In genomic region chr12:26937443-26937862, GRCh38 we compare ENCODE assay signal across 8 cellular contexts. TPM values are rescaled to one million over a fixed set of nuclear protein-coding genes. Genes with fewer than 3 reads are reported as not detected.
DNase-seq lines count a peak whose midpoint lies in the region; ATAC-seq, FAIRE-seq and TF ChIP-seq lines count a peak whose summit lies in the region.

No MANE protein-coding gene starts in this region.

- H3K4me1 ChIP-seq in HUES48 (ENCODE audit: control insufficient read depth, insufficient read depth, low read length) (peaks cover 14% of the 10 kb centered on the region; the same call in 1 of the 2 replicates), mucosa of stomach (ENCODE audit: control insufficient read depth, insufficient read depth, low read length) (peaks cover 15% of the 10 kb centered on the region)

- intact Hi-C loops in left colon (cut with DNase I, micrococcal nuclease) = loop anchor here in 1 of 2 donors (5.0 kb wide), 1 partner anchor 75 kb away; the partner anchor contains the start of gene TM7SF3

- H3K36me3 ChIP-seq in HUES48 (ENCODE audit: control insufficient read depth, insufficient read depth, low read length) (peaks cover 22% of the 10 kb centered on the region), bronchial epithelial cell (ENCODE audit: control insufficient read depth, insufficient read depth, low read length) (no peaks in the 10 kb centered on the region), mucosa of stomach (ENCODE audit: control insufficient read depth, insufficient read depth, low read length) (no peaks in the 10 kb centered on the region)

- POLR2A ChIA-PET in AG04450 (lab: Yijun Ruan, JAX) = interaction anchor here (0.7 kb wide), 1 partner anchor 1288 kb away, joined by 3 read pairs; no protein-coding TSS in a partner anchor

- DNase-seq in AG04450 (ENCODE audit: low read depth, low spot score) (no peak), bronchial epithelial cell (ENCODE audit: low read depth) (no peak), left colon (no peak), amniotic stem cell (lab: John Stamatoyannopoulos, UW) (no peak), H54 (ENCODE audit: insufficient read length, low spot score) (no peak)

- H3K9me3 ChIP-seq in AG04450 (ENCODE audit: control insufficient read depth, insufficient read depth, low read length) (no peaks in the 10 kb centered on the region; the same call in 1 of the 2 replicates), HUES48 (ENCODE audit: control insufficient read depth, insufficient read depth, low read length) (no peaks in the 10 kb centered on the region), mucosa of stomach (ENCODE audit: control insufficient read depth, low read length) (no peaks in the 10 kb centered on the region)

- no peak for TF ChIP-seq CTCF in AG04450 (IDR thresholded peaks at IDR 0.05; ENCODE audit: low read depth, low read length)
- no peak for TF ChIP-seq CTCF in bronchial epithelial cell (IDR thresholded peaks at IDR 0.05; ENCODE audit: insufficient read depth, low read length, severe bottlenecking)

- TF ChIP-seq POLR2A in H54 (IDR thresholded peaks at IDR 0.05; ENCODE audit: low read depth, low read length) = no peak

- H3K27ac ChIP-seq in AG04450 (ENCODE audit: low read depth, low read length) = peak overlapping the region; percentile 98
- peak overlapping the region; percentile 97 for H3K27ac ChIP-seq in HUES48 (ENCODE audit: low read depth, low read length)

- FAIRE-seq in bronchial epithelial cell (lab: Jason Lieb, UNC) (no peak), H54 (lab: Jason Lieb, UNC) (no peak)

- peak overlapping the region; percentile 92 for H3K9ac ChIP-seq in HUES48 (ENCODE audit: low read depth, low read length)
- peak overlapping the region; percentile 82 for H3K9ac ChIP-seq in mucosa of stomach (ENCODE audit: low read length)

- no peaks in the 10 kb centered on the region for H3K27me3 ChIP-seq in AG04450 (ENCODE audit: control insufficient read depth, insufficient read depth, low read length)
- H3K27me3 ChIP-seq in HUES48 (ENCODE audit: control insufficient read depth, insufficient read depth, low read length) = no peaks in the 10 kb centered on the region
- no peaks in the 10 kb centered on the region for H3K27me3 ChIP-seq in bronchial epithelial cell (ENCODE audit: control insufficient read depth, insufficient read depth, low read length)
- H3K27me3 ChIP-seq in mucosa of stomach (ENCODE audit: control insufficient read depth, insufficient read depth, low read length) = no peaks in the 10 kb centered on the region

- ATAC-seq in left colon (no peak), GM19452 (IDR thresholded peaks at IDR 0.05; ENCODE audit: unreplicated experiment) (no peak)

- H3K4me3 ChIP-seq in AG04450 (ENCODE audit: low read depth, low read length) = peak overlapping the region; percentile 94
- peak overlapping the region; percentile 98 for H3K4me3 ChIP-seq in HUES48 (ENCODE audit: low read depth, low read length)
- peak overlapping the region; percentile 84 for H3K4me3 ChIP-seq in bronchial epithelial cell (ENCODE audit: low read depth, low read length)
- peak overlapping the region; percentile 85 for H3K4me3 ChIP-seq in mucosa of stomach (ENCODE audit: low read length)

- CTCF ChIA-PET in AG04450 (lab: Charles Lee) = no interaction called here

RNA-seq across cellular contexts. Expression of gene INTS13, which starts 0.3 kb away (rescaled TPM):
- polyA plus RNA-seq in AG04450 (2011; rRNA removed) = 21.3 and 38.3 TPM in 2 replicates
- polyA minus RNA-seq in AG04450 (2011; rRNA and poly(A)+ RNA removed) = 18.6 and 34.8 TPM in 2 replicates
- total RNA-seq in bronchial epithelial cell (19.7 and 24.5 TPM in 2 replicates), left colon (10 to 100 TPM; 11.5 to 12.9 TPM)

RNA-seq across cellular contexts. Expression of gene FGFR1OP2, which starts 0.8 kb away (rescaled TPM):
- polyA plus RNA-seq in AG04450 (2011; rRNA removed) = 34.3 and 46.2 TPM in 2 replicates
- polyA minus RNA-seq in AG04450 (2011; rRNA and poly(A)+ RNA removed) = 15.9 and 27.8 TPM in 2 replicates
- total RNA-seq in bronchial epithelial cell (39.2 and 50.5 TPM in 2 replicates), left colon (10 to 100 TPM; 24.6 to 31.5 TPM)
